ENCODE assay signal across 1 cellular context in the genomic region with DNA sequence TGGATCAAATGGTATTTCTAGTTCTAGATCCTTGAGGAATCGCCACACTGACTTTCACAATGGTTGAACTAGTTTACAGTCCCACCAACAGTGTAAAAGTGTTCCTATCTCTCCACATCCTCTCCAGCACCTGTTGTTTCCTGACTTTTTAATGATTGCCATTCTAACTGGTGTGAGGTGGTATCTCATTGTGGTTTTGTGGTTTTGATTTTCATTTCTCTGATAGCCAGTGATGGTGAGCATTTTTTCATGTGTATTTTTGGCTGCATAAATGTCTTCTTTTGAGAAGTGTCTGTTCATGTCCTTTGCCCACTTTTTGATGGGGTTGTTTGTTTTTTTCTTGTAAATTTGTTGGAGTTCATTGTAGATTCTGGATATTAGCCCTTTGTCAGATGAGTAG. TPM values are rescaled to one million over a fixed set of nuclear protein-coding genes. Genes with fewer than 3 reads are reported as not detected.
"Had no signal": no experiment of that assay in that cellular context is flagged by ENCODE, and none has a peak within 500 bp of the region (broad histone marks: within the 10 kb centered on the region; RNA-seq: fewer than 3 reads in every experiment).

No MANE protein-coding gene starts in this region.

RNA-seq across cellular contexts. Expression of a gene that starts 23.3 kb away (rescaled TPM):
- total RNA-seq: G401 had no signal
